11 cellular contexts compared by ENCODE assay signal in the genomic region with DNA sequence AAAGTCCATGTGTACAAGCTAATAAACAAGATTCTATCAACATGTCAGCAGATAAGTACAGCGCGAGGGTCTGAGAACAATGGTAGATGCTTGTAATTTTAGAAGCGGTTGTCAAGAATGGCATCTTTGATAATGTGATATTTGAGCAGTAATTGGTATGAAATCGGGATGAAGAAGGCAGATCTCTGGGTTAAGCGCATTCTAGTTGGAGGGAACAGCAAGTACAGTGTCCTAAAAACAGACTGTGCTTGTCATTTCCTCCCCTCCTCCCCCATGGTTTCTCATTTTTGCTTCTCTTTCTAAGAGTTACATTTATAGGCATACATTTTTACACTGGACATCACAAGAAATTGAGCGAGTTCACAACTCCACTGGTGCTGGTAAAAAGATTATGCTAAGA. TPM values are rescaled to one million over a fixed set of nuclear protein-coding genes. Genes with fewer than 3 reads are reported as not detected.
DNase-seq lines count a peak whose midpoint lies in the region; ATAC-seq and TF ChIP-seq lines count a peak whose summit lies in the region.
"Had no signal": no experiment of that assay in that cellular context is flagged by ENCODE, and none has a peak within 500 bp of the region (broad histone marks: within the 10 kb centered on the region; RNA-seq: fewer than 3 reads in every experiment).

No MANE protein-coding gene starts in this region.

- intact Hi-C loops in HCT116 (cut with micrococcal nuclease): loop anchor here (10.0 kb wide), 1 partner anchor 585 kb away; no protein-coding TSS in a partner anchor
- intact Hi-C loops in activated CD8-positive, alpha-beta T cell treated with anti-CD3 and anti-CD28 coated beads for 36 hours (cut with micrococcal nuclease): loop anchor here (5.0 kb wide), 1 partner anchor 282 kb away; no protein-coding TSS in a partner anchor
- intact Hi-C loops in left ventricle myocardium inferior (cut with micrococcal nuclease): no loop called here
- intact Hi-C loops in spleen (cut with DNase I; ENCODE audit: low total_unique reads): no loop called here

- no peak for TF ChIP-seq RAD21 in HCT116 (IDR thresholded peaks at IDR 0.05; ENCODE audit: low read depth)

- H3K9me3 ChIP-seq in HCT116 (ENCODE audit: control insufficient read depth in 1 of 2, insufficient read depth in 1 of 2, low read depth in 1 of 2, low read length in 2 of 2) (no peaks in the 10 kb centered on the region), left ventricle myocardium inferior (replicated peaks) (peaks cover 3% of the 10 kb centered on the region), spleen (no peaks in the 10 kb centered on the region)
- H3K9me3 ChIP-seq: SJCRH30 had no signal

- H3K4me1 ChIP-seq in HCT116 (ENCODE audit: control insufficient read depth in 1 of 2, insufficient read depth in 2 of 2, low read length in 2 of 2) (peaks cover 88 to 92% of the 10 kb centered on the region in 2 experiments), left ventricle myocardium inferior (peaks cover 100% of the 10 kb centered on the region), spleen (peaks cover 87 to 100% (median 100%) of the 10 kb centered on the region in 6 donors)

- TF ChIP-seq POLR2A in HCT116 (IDR thresholded peaks at IDR 0.05; ENCODE audit: borderline replicate concordance, extremely low read depth, insufficient read depth, insufficient read length) (no peak), spleen (IDR thresholded peaks at IDR 0.05) (no peak)

- no TSS peak for BruUV-seq in HCT116 (replicated peaks; lab: Mats Ljungman, UMichigan)

- H3K27ac Mint-ChIP-seq in activated CD8-positive, alpha-beta T cell treated with anti-CD3 and anti-CD28 coated beads for 36 hours: peak overlapping the region; percentile 98
- no peak overlapping the region for H3K27ac Mint-ChIP-seq in WTC11

- peaks cover 100% of the 10 kb centered on the region for H3K79me2 ChIP-seq in HCT116 (ENCODE audit: insufficient read depth, low read length)

- H3K4me1 Mint-ChIP-seq in activated CD8-positive, alpha-beta T cell treated with anti-CD3 and anti-CD28 coated beads for 36 hours (ENCODE audit: low read depth): peaks cover 92% of the 10 kb centered on the region
- H3K4me1 Mint-ChIP-seq in WTC11: peaks cover 61% of the 10 kb centered on the region

- H3K36me3 ChIP-seq in HCT116 (ENCODE audit: control insufficient read depth in 1 of 2, insufficient read depth in 2 of 2, low read length in 2 of 2) (peaks cover 0 to 5% of the 10 kb centered on the region in 2 experiments; a peak in 2 of 4 replicates), left ventricle myocardium inferior (peaks cover 8% of the 10 kb centered on the region), spleen (peaks cover 0 to 44% (median 0%) of the 10 kb centered on the region in 6 donors)
- H3K36me3 ChIP-seq: SJCRH30 had no signal

- CTCF ChIA-PET in HCT116 (lab: Charles Lee): interaction anchor here (0.9 to 2.4 kb wide), 3 partner anchors 30 to 309 kb away, joined by 3 to 5 read pairs (median 3); no protein-coding TSS in a partner anchor
- CTCF ChIA-PET in activated CD8-positive, alpha-beta T cell treated with anti-CD3 and anti-CD28 coated beads for 36 hours (lab: Charles Lee): interaction anchor here (0.9 to 1.6 kb wide), 17 partner anchors 12 to 508 kb away, joined by 3 to 8 read pairs (median 4); no protein-coding TSS in a partner anchor
- CTCF ChIA-PET in WTC11 (lab: Charles Lee): interaction anchor here (1.4 kb wide), 2 partner anchors 23 to 587 kb away, joined by 3 to 4 read pairs; a partner anchor contains a TSS

- POLR2A ChIA-PET in HCT116 (lab: Charles Lee): no interaction called here
- POLR2A ChIA-PET in activated CD8-positive, alpha-beta T cell treated with anti-CD3 and anti-CD28 coated beads for 36 hours (lab: Charles Lee): interaction anchor here (0.9 to 4.7 kb wide), 13 partner anchors 8 to 66 kb away, joined by 3 to 34 read pairs (median 10); a partner anchor contains a TSS
- POLR2A ChIA-PET in WTC11 (lab: Charles Lee): no interaction called here

- no peak overlapping the region for H2AFZ ChIP-seq in HCT116 (ENCODE audit: low read depth, low read length, poor library complexity, severe bottlenecking)
- H2AFZ ChIP-seq: hepatocyte had no signal

- H3K36me3 Mint-ChIP-seq in activated CD8-positive, alpha-beta T cell treated with anti-CD3 and anti-CD28 coated beads for 36 hours (ENCODE audit: low read depth): peaks cover 72% of the 10 kb centered on the region
- peaks cover 18% of the 10 kb centered on the region for H3K36me3 Mint-ChIP-seq in WTC11

- H3K27me3 ChIP-seq in HCT116 (ENCODE audit: insufficient read depth, low read length) (no peaks in the 10 kb centered on the region), left ventricle myocardium inferior (ENCODE audit: low read depth) (no peaks in the 10 kb centered on the region), spleen (replicated peaks in 1 of 7) (no peaks in the 10 kb centered on the region)
- H3K27me3 ChIP-seq: hepatocyte, SJCRH30 had no signal

- no peaks in the 10 kb centered on the region for H3K9me2 ChIP-seq in HCT116 (ENCODE audit: insufficient read depth)

- H3K4me3 ChIP-seq in HCT116 (replicated peaks in 1 of 2; ENCODE audit: low read depth in 1 of 2, low read length in 2 of 2) (no peak overlapping the region), left ventricle myocardium inferior (peak overlapping the region; percentile 30), spleen (peak overlapping the region in 1 of 8 donors; percentile 31)
- H3K4me3 ChIP-seq: hepatocyte, SJCRH30 had no signal

- WGBS in spleen, 5 donors: 54 to 62% (median 59%) methylated on average over 6 of the region's 6 CpGs

- peak overlapping the region; percentile 34 for H3K4me3 Mint-ChIP-seq in activated CD8-positive, alpha-beta T cell treated with anti-CD3 and anti-CD28 coated beads for 36 hours
- H3K4me3 Mint-ChIP-seq in WTC11: no peak overlapping the region

- H3K27me3 Mint-ChIP-seq in activated CD8-positive, alpha-beta T cell treated with anti-CD3 and anti-CD28 coated beads for 36 hours: no peaks in the 10 kb centered on the region
- H3K27me3 Mint-ChIP-seq in WTC11 (ENCODE audit: low read depth): no peaks in the 10 kb centered on the region

- DNase-seq in HCT116 (ENCODE audit: low read depth, low spot score) (no peak), left ventricle myocardium inferior (no peak), spleen (no peak), kidney tubule cell (ENCODE audit: low spot score) (no peak), WTC11 (ENCODE audit: low spot score) (no peak)
- no peak for DNase-seq in activated CD8-positive, alpha-beta T cell treated with anti-CD3 and anti-CD28 coated beads for 36 hours
- DNase-seq: stimulated activated CD4-positive, alpha-beta T cell treated with anti-CD3 and anti-CD28 coated beads, Interleukin-4, amount 100 ng/mL, for 4 hours had no signal

- no peak for TF ChIP-seq CTCF in HCT116 (IDR thresholded peaks at IDR 0.05 in 2 of 3, conservative IDR thresholded peaks at IDR 0.05 in 1 of 3; ENCODE audit: borderline replicate concordance in 1 of 3, insufficient read depth in 1 of 3, low read depth in 2 of 3, low read length in 2 of 3)
- no peak for TF ChIP-seq CTCF in activated CD8-positive, alpha-beta T cell treated with anti-CD3 and anti-CD28 coated beads for 36 hours (IDR thresholded peaks at IDR 0.05)
- no peak for TF ChIP-seq CTCF in left ventricle myocardium inferior (IDR thresholded peaks at IDR 0.05; ENCODE audit: borderline replicate concordance)
- no peak for TF ChIP-seq CTCF in spleen (IDR thresholded peaks at IDR 0.05 in 8 of 11, conservative IDR thresholded peaks at IDR 0.05 in 3 of 11)
- TF ChIP-seq CTCF in WTC11 (IDR thresholded peaks at IDR 0.05): no peak

- ATAC-seq in HCT116 (no peak), GM19035 (IDR thresholded peaks at IDR 0.05; ENCODE audit: unreplicated experiment) (no peak), WTC11 (no peak)
- no peak for ATAC-seq in activated CD8-positive, alpha-beta T cell treated with anti-CD3 and anti-CD28 coated beads for 36 hours
- no peak for ATAC-seq in activated CD4-positive, CD25-positive, alpha-beta regulatory T cell treated with anti-CD3 and anti-CD28 coated beads, Interleukin-2, amount 50 U/mL, for 24 hours

- no peaks in the 10 kb centered on the region for H3K9me3 Mint-ChIP-seq in activated CD8-positive, alpha-beta T cell treated with anti-CD3 and anti-CD28 coated beads for 36 hours
- peaks cover 3% of the 10 kb centered on the region; the same call in 1 of the 2 replicates for H3K9me3 Mint-ChIP-seq in WTC11

- H3K4me2 ChIP-seq in HCT116 (ENCODE audit: low read length): peak overlapping the region; percentile 68; the same call in 1 of the 2 replicates
- H3K4me2 ChIP-seq: hepatocyte had no signal

- H4K20me1 ChIP-seq in HCT116 (ENCODE audit: insufficient read depth): no peaks in the 10 kb centered on the region

- H3K9ac ChIP-seq in HCT116 (ENCODE audit: low read length): peak overlapping the region; percentile 7; the same call in 1 of the 2 replicates

- peak overlapping the region; percentile 60 for H3K27ac ChIP-seq in HCT116 (ENCODE audit: low read depth, low read length)
- peak overlapping the region; percentile 85 for H3K27ac ChIP-seq in left ventricle myocardium inferior (replicated peaks)
- peak overlapping the region; percentile 83 to 100 (median 89) for H3K27ac ChIP-seq in spleen
- H3K27ac ChIP-seq: hepatocyte had no signal

- RAD21 ChIA-PET in HCT116 (lab: Charles Lee; ENCODE audit: low non-redundant PET in 1 of 2, low total read pairs in 2 of 2, uncharacterized antibody in 2 of 2, unreplicated experiment in 2 of 2): no interaction called here

TF ChIP-seq in HCT116, 20 proteins besides CTCF, POLR2A, EP300 and RAD21 (continues in another document):
- TF ChIP-seq CBX3 (IDR thresholded peaks at IDR 0.05; ENCODE audit: low read depth): no peak
- no peak for TF ChIP-seq FOSL1 (IDR thresholded peaks at IDR 0.05; ENCODE audit: low read depth)
- TF ChIP-seq SIN3A (IDR thresholded peaks at IDR 0.05; ENCODE audit: low read depth): no peak
- TF ChIP-seq, protein P1, sequence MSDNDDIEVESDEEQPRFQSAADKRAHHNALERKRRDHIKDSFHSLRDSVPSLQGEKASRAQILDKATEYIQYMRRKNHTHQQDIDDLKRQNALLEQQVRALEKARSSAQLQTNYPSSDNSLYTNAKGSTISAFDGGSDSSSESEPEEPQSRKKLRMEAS (IDR thresholded peaks at IDR 0.05): no peak

TF ChIP-seq in WTC11, 78 proteins besides CTCF, POLR2A, EP300 and RAD21 (continues in another document):
- TF ChIP-seq CBFB (CRISPR knock-in tag; IDR thresholded peaks at IDR 0.05; ENCODE audit: low read depth): no peak

RNA-seq across cellular contexts. Expression of a gene that starts 23.3 kb away (rescaled TPM):
- total RNA-seq in HCT116 (2021; ENCODE audit: unreplicated experiment) (22.5 TPM), left ventricle myocardium inferior (144 TPM), spleen (100 to 1,000 TPM; 163 to 322 (median 277) TPM), WTC11 (2021) (6.7 to 9.6 TPM (median 7.7 TPM) in 3 replicates)
- 8.1 and 8.9 TPM in 2 replicates for polyA plus RNA-seq in HCT116 (2012)
- total RNA-seq in activated CD8-positive, alpha-beta T cell treated with anti-CD3 and anti-CD28 coated beads for 36 hours: 10 to 100 TPM; 49.1 to 50.0 TPM
- 10 to 100 TPM; 18.2 to 45.6 (median 33.7) TPM for polyA plus RNA-seq in spleen

Comparison
In these comparisons a context has a peak if more than half of its experiments do, and no peak if none do; other contexts are left out.
1. intact Hi-C loops: an anchor here in HCT116 (10.0 kb wide) and activated CD8-positive, alpha-beta T cell treated with anti-CD3 and anti-CD28 coated beads for 36 hours (5.0 kb wide); none called in left ventricle myocardium inferior and spleen.